In the genomic region with DNA sequence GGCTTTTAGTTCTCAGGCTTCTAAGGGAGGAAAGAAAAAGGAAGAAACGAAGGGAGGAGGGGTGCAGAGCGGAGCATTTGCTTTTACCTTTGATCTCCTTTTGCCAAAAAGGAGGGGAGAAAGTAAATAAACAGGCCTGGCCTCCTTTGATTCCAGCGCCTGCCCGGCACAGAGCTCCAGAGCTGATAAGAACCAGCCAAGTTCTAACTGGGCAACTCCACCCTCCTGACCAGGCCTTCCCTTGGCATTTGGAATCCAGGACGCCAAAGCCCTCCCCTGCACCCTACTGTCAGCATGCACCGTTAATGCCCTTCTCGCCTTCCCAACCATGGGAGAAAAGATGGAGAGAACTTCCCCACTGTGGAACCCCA, we compare ENCODE assay signal across 24 cellular contexts.
DNase-seq lines count a peak whose midpoint lies in the region; ATAC-seq, FAIRE-seq and TF ChIP-seq lines count a peak whose summit lies in the region.
"Had no signal": no experiment of that assay in that cellular context is flagged by ENCODE, and none has a peak within 500 bp of the region (broad histone marks: within the 10 kb centered on the region; RNA-seq: fewer than 3 reads in every experiment).

No MANE protein-coding gene starts in this region.

- peak in 1 of 2 donors; percentile 57 for TF ChIP-seq RAD21 in liver (IDR thresholded peaks at IDR 0.05)

- ATAC-seq in HG03565 (IDR thresholded peaks at IDR 0.05; ENCODE audit: unreplicated experiment) = no peak
- ATAC-seq: K562; stimulated activated naive CD8-positive, alpha-beta T cell treated with anti-CD3 and anti-CD28 coated beads, Interleukin-15, amount 100 ng/mL, for 72 hours had no signal

- FAIRE-seq in small intestine (lab: Jason Lieb, UNC) (no peak), RCC 7860 (lab: Jason Lieb, UNC) (no peak)
- FAIRE-seq: K562 had no signal

- intact Hi-C loops in colonic mucosa (cut with DNase I) = no loop called here
- intact Hi-C loops in esophagus squamous epithelium (cut with DNase I) = no loop called here

- H3K4me3 ChIP-seq in colonic mucosa (no peak overlapping the region), liver (ENCODE audit: low read depth in 1 of 3, low read length in 3 of 3) (no peak overlapping the region), small intestine (ENCODE audit: low read depth in 1 of 2, low read length in 2 of 2) (no peak overlapping the region), esophagus squamous epithelium (no peak overlapping the region)
- H3K4me3 ChIP-seq: K562, sigmoid colon, SJCRH30 had no signal

- H3K36me3 ChIP-seq in colonic mucosa (no peaks in the 10 kb centered on the region), liver (ENCODE audit: control insufficient read depth in 4 of 4, insufficient read depth in 3 of 4, low read depth in 1 of 4, low read length in 3 of 4) (no peaks in the 10 kb centered on the region), small intestine (ENCODE audit: control insufficient read depth in 2 of 2, insufficient read depth in 2 of 2, low read length in 2 of 2) (no peaks in the 10 kb centered on the region), esophagus squamous epithelium (no peaks in the 10 kb centered on the region)
- H3K36me3 ChIP-seq: sigmoid colon, SJCRH30 had no signal

- H3K4me1 ChIP-seq in colonic mucosa (no peaks in the 10 kb centered on the region), liver (ENCODE audit: control insufficient read depth in 4 of 4, insufficient read depth in 4 of 4, low read length in 3 of 4) (peaks cover 8 to 46% (median 33%) of the 10 kb centered on the region in 4 donors), small intestine (ENCODE audit: control insufficient read depth in 2 of 2, insufficient read depth in 1 of 2, low read depth in 1 of 2, low read length in 1 of 2) (peaks cover 3 to 5% of the 10 kb centered on the region in 2 donors), esophagus squamous epithelium (peaks cover 0 to under 1% (median 0%) of the 10 kb centered on the region in 3 donors)

- H3K9ac ChIP-seq in colonic mucosa (ENCODE audit: low read depth in 2 of 2, low read length in 2 of 2) = peak overlapping the region in 1 of 2 donors; percentile 4
- H3K9ac ChIP-seq in liver (ENCODE audit: low read depth in 1 of 2, low read length in 2 of 2) = peak overlapping the region in 1 of 2 donors; percentile 34

- no peaks in the 10 kb centered on the region for H3K27me3 ChIP-seq in colonic mucosa
- H3K27me3 ChIP-seq in liver (ENCODE audit: control insufficient read depth in 4 of 4, insufficient read depth in 4 of 4, low read length in 3 of 4) = no peaks in the 10 kb centered on the region
- no peaks in the 10 kb centered on the region for H3K27me3 ChIP-seq in small intestine (ENCODE audit: control insufficient read depth in 2 of 2, insufficient read depth in 2 of 2, low read length in 2 of 2)
- no peaks in the 10 kb centered on the region for H3K27me3 ChIP-seq in esophagus squamous epithelium
- H3K27me3 ChIP-seq: sigmoid colon had no signal

- WGBS in liver = 30% methylated on average over 7 of the region's 7 CpGs
- WGBS in small intestine, 3 donors = 27 to 65% (median 30%) methylated on average over 7 of the region's 7 CpGs
- WGBS in esophagus squamous epithelium, 2 donors = 62 to 67% methylated on average over 3 to 7 of the region's 7 CpGs

- H3K9me3 ChIP-seq in colonic mucosa = no peaks in the 10 kb centered on the region
- H3K9me3 ChIP-seq in liver (ENCODE audit: control insufficient read depth in 4 of 4, low read length in 3 of 4) = no peaks in the 10 kb centered on the region
- H3K9me3 ChIP-seq in small intestine (ENCODE audit: control insufficient read depth, low read depth) = no peaks in the 10 kb centered on the region
- no peaks in the 10 kb centered on the region for H3K9me3 ChIP-seq in esophagus squamous epithelium
- H3K9me3 ChIP-seq: sigmoid colon, SJCRH30 had no signal

- H3K27ac ChIP-seq in colonic mucosa (no peak overlapping the region), liver (ENCODE audit: low read depth in 1 of 2, low read length in 2 of 2) (peak overlapping the region; percentile 85 to 88), small intestine (ENCODE audit: low read depth in 1 of 2, low read length in 1 of 2) (peak overlapping the region; percentile 14 to 38), esophagus squamous epithelium (no peak overlapping the region)
- H3K27ac ChIP-seq: sigmoid colon, SJCRH30 had no signal

- no peak for TF ChIP-seq CTCF in colonic mucosa (IDR thresholded peaks at IDR 0.05)
- TF ChIP-seq CTCF in liver (IDR thresholded peaks at IDR 0.05; ENCODE audit: low read depth, low read length, missing input control) = no peak
- no peak for TF ChIP-seq CTCF in esophagus squamous epithelium (IDR thresholded peaks at IDR 0.05)

- DNase-seq in ELF-1 (ENCODE audit: low read depth, low spot score) = peak; percentile 44
- DNase-seq in colonic mucosa = peak; percentile 78
- peak; percentile 83 for DNase-seq in small intestine
- no peak for DNase-seq in RCC 7860 (ENCODE audit: low spot score)
- DNase-seq in esophagus squamous epithelium (lab: John Stamatoyannopoulos, UW) = no peak
- DNase-seq in NCI-H446 (lab: John Stamatoyannopoulos, UW) = no peak
- DNase-seq: activated CD4-positive, alpha-beta T cell treated with anti-CD3 and anti-CD28 coated beads for 4 hours; activated effector memory CD4-positive, alpha-beta T cell treated with Interleukin-2 at 50 U/mL for 16 hours; cerebellar nuclear complex; COR-L47; effector memory CD4-positive, alpha-beta T cell; immature natural killer cell; MV-4-11; NCI-H2081 treated with DMSO at 0.1 percent for 48 hours; NCI-H69; OCI-M1; sigmoid colon; SJCRH30; stimulated activated CD4-positive, alpha-beta T cell treated with anti-CD3 and anti-CD28 coated beads, Interleukin-1b, Interleukin-23, amount 100 ng/mL, for 48 hours; stimulated activated naive CD8-positive, alpha-beta T cell treated with anti-CD3 and anti-CD28 coated beads, Interleukin-15, amount 100 ng/mL, for 72 hours; T-helper 9 cell had no signal

- no peak for TF ChIP-seq POLR2A in esophagus squamous epithelium (IDR thresholded peaks at IDR 0.05)

TF ChIP-seq in liver, 16 proteins besides CTCF, POLR2A, EP300 and RAD21 (continues in another document):
- TF ChIP-seq HNF4A (conservative IDR thresholded peaks at IDR 0.05) (peak; percentile 42 to 74), NR2F2 (IDR thresholded peaks at IDR 0.05) (no peak), SP1 (IDR thresholded peaks at IDR 0.05) (peak; percentile 52), EGR1 (IDR thresholded peaks at IDR 0.05; ENCODE audit: low read depth in 2 of 2) (peak in 1 of 2 donors; percentile 55), RXRA (IDR thresholded peaks at IDR 0.05) (peak; percentile 51 to 81), FOXA2 (IDR thresholded peaks at IDR 0.05) (peak; percentile 56), FOXA1 (IDR thresholded peaks at IDR 0.05) (no peak), YY1 (IDR thresholded peaks at IDR 0.05) (no peak), HNF4G (IDR thresholded peaks at IDR 0.05) (no peak), TAF1 (conservative IDR thresholded peaks at IDR 0.05) (no peak), JUND (IDR thresholded peaks at IDR 0.05) (peak in 1 of 2 donors; percentile 42), GABPA (IDR thresholded peaks at IDR 0.05 in 1 of 2, conservative IDR thresholded peaks at IDR 0.05 in 1 of 2) (no peak)
- TF ChIP-seq, protein P1, sequence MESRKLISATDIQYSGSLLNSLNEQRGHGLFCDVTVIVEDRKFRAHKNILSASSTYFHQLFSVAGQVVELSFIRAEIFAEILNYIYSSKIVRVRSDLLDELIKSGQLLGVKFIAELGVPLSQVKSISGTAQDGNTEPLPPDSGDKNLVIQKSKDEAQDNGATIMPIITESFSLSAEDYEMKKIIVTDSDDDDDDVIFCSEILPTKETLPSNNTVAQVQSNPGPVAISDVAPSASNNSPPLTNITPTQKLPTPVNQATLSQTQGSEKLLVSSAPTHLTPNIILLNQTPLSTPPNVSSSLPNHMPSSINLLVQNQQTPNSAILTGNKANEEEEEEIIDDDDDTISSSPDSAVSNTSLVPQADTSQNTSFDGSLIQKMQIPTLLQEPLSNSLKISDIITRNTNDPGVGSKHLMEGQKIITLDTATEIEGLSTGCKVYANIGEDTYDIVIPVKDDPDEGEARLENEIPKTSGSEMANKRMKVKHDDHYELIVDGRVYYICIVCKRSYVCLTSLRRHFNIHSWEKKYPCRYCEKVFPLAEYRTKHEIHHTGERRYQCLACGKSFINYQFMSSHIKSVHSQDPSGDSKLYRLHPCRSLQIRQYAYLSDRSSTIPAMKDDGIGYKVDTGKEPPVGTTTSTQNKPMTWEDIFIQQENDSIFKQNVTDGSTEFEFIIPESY (IDR thresholded peaks at IDR 0.05) = no peak
- TF ChIP-seq, protein P2, sequence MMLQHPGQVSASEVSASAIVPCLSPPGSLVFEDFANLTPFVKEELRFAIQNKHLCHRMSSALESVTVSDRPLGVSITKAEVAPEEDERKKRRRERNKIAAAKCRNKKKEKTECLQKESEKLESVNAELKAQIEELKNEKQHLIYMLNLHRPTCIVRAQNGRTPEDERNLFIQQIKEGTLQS (IDR thresholded peaks at IDR 0.05) = no peak
- TF ChIP-seq, protein P3, sequence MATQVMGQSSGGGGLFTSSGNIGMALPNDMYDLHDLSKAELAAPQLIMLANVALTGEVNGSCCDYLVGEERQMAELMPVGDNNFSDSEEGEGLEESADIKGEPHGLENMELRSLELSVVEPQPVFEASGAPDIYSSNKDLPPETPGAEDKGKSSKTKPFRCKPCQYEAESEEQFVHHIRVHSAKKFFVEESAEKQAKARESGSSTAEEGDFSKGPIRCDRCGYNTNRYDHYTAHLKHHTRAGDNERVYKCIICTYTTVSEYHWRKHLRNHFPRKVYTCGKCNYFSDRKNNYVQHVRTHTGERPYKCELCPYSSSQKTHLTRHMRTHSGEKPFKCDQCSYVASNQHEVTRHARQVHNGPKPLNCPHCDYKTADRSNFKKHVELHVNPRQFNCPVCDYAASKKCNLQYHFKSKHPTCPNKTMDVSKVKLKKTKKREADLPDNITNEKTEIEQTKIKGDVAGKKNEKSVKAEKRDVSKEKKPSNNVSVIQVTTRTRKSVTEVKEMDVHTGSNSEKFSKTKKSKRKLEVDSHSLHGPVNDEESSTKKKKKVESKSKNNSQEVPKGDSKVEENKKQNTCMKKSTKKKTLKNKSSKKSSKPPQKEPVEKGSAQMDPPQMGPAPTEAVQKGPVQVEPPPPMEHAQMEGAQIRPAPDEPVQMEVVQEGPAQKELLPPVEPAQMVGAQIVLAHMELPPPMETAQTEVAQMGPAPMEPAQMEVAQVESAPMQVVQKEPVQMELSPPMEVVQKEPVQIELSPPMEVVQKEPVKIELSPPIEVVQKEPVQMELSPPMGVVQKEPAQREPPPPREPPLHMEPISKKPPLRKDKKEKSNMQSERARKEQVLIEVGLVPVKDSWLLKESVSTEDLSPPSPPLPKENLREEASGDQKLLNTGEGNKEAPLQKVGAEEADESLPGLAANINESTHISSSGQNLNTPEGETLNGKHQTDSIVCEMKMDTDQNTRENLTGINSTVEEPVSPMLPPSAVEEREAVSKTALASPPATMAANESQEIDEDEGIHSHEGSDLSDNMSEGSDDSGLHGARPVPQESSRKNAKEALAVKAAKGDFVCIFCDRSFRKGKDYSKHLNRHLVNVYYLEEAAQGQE (IDR thresholded peaks at IDR 0.05) = peak; percentile 8

Comparison
In these comparisons a context has a peak if more than half of its experiments do, and no peak if none do; other contexts are left out.
1. DNase-seq: peak in ELF-1 (single experiment), colonic mucosa (single experiment) and small intestine (single experiment); none in RCC 7860 (single experiment), esophagus squamous epithelium (single experiment) and NCI-H446 (0 of 2).
2. H3K27ac ChIP-seq: peak in liver (2 of 2) and small intestine (2 of 2); none in colonic mucosa (single experiment) and esophagus squamous epithelium (0 of 4).